ENCODE assay signal across 13 cellular contexts in the genomic region with DNA sequence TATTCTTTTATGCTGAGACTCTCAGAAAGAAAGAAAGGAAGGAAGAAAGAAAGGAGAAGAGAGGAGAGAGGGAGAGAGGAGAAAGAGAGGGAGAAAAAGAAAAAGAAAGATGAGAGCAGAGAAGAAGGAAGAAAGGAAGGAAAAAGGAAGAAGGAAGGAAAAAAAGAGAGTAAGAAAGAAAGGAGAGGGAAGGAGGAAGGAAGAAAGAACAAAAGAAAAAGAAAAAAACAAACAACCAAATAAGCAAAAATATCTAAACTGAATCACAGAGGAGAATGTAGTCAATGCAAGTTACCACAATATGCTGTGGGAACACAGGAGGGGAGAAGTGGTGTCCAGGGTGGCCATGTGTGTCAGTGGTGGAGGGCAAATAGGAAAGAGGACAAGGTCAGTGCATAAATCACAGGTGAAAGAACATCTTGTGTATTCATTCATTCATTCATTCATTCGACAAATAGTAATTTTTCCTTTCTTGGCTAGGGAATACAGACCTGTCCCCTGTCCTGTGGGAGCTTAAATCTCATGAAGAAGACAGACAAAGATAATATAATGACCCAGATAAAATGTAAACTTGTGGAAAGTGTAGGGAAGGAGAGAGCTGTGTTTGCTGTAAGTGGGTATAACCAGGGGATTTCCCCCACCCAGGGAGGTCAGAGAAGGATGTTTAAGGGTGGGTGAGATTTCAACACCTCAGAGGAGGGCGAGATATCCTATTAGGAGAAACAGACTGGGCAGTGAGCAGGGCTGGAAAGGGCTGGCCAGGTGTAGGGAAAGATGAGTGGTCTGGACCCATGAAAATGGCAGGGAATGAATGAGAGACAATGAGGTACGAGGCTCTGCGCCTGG. TPM values are rescaled to one million over a fixed set of nuclear protein-coding genes. Genes with fewer than 3 reads are reported as not detected.
"Had no signal": no experiment of that assay in that cellular context is flagged by ENCODE, and none has a peak within 500 bp of the region (broad histone marks: within the 10 kb centered on the region; RNA-seq: fewer than 3 reads in every experiment).

No MANE protein-coding gene starts in this region.

- DNase-seq: activated CD4-positive, alpha-beta T cell treated with anti-CD3 and anti-CD28 coated beads for 48 hours; activated naive CD4-positive, alpha-beta T cell treated with anti-CD3 and anti-CD28 coated beads, Interleukin-2, amount 10 ng/mL, durations not matched to agents 7 days and 5 days; anterior cingulate cortex; cerebellar nuclear complex; effector memory CD4-positive, alpha-beta T cell; foreskin fibroblast; hippocampal formation; naive thymus-derived CD8-positive, alpha-beta T cell; occipital lobe; stimulated activated CD4-positive, alpha-beta T cell treated with anti-CD3 and anti-CD28 coated beads, Interleukin-4, amount 100 ng/mL, for 4 hours; stimulated activated CD8-positive, alpha-beta memory T cell treated with anti-CD3 and anti-CD28 coated beads, Interleukin-4, amount 100 ng/mL, for 48 hours had no signal

- H3K27ac Mint-ChIP-seq: activated naive CD4-positive, alpha-beta T cell treated with anti-CD3 and anti-CD28 coated beads, Interleukin-2, amount 10 ng/mL, durations not matched to agents 7 days and 5 days; activated T-helper 2 cell treated with anti-CD3 and anti-CD28 coated beads, Interferon-gamma antibody, Interleukin-2, Interleukin-4, amounts not matched to agents 10 μg/mL and 5 μg/mL and 100 μg/mL, durations not matched to agents 14 hours and 24 hours and 36 hours; naive thymus-derived CD8-positive, alpha-beta T cell; progenitor cell of endocrine pancreas had no signal

- ATAC-seq: naive thymus-derived CD8-positive, alpha-beta T cell had no signal

- H3K9me3 Mint-ChIP-seq: activated naive CD4-positive, alpha-beta T cell treated with anti-CD3 and anti-CD28 coated beads, Interleukin-2, amount 10 ng/mL, durations not matched to agents 7 days and 5 days; activated T-helper 2 cell treated with anti-CD3 and anti-CD28 coated beads, Interferon-gamma antibody, Interleukin-2, Interleukin-4, amounts not matched to agents 10 μg/mL and 5 μg/mL and 100 μg/mL, durations not matched to agents 14 hours and 24 hours and 36 hours had no signal

- H3K36me3 Mint-ChIP-seq: activated naive CD4-positive, alpha-beta T cell treated with anti-CD3 and anti-CD28 coated beads, Interleukin-2, amount 10 ng/mL, durations not matched to agents 7 days and 5 days had no signal

- H3K4me3 Mint-ChIP-seq: activated naive CD4-positive, alpha-beta T cell treated with anti-CD3 and anti-CD28 coated beads, Interleukin-2, amount 10 ng/mL, durations not matched to agents 7 days and 5 days; naive thymus-derived CD8-positive, alpha-beta T cell had no signal

RNA-seq across cellular contexts. Expression of a gene that starts 50.7 kb away (rescaled TPM):
- total RNA-seq: naive thymus-derived CD8-positive, alpha-beta T cell; occipital lobe; progenitor cell of endocrine pancreas had no signal
